In genomic region chr10:114499630-114500190, GRCh38 we compare ENCODE assay signal across 8 cellular contexts.
A peak's percentile ranks its signal among the peaks of the same experiment; 100 is the strongest.
DNase-seq lines count a peak whose midpoint lies in the region; ATAC-seq and TF ChIP-seq lines count a peak whose summit lies in the region.

No MANE protein-coding gene starts in this region.

- H3K9me3 Mint-ChIP-seq in activated naive CD4-positive, alpha-beta T cell treated with anti-CD3 and anti-CD28 coated beads, Interleukin-2, amount 50 U/mL, for 24 hours: no peaks in the 10 kb centered on the region

- no peaks in the 10 kb centered on the region for H3K27me3 Mint-ChIP-seq in activated naive CD4-positive, alpha-beta T cell treated with anti-CD3 and anti-CD28 coated beads, Interleukin-2, amount 50 U/mL, for 24 hours

- no peaks in the 10 kb centered on the region for H3K4me1 ChIP-seq in Panc1 (ENCODE audit: control insufficient read depth, insufficient read depth, low read length)
- H3K4me1 ChIP-seq in BE2C: peaks cover 6% of the 10 kb centered on the region; the same call in 1 of the 2 replicates

- in situ Hi-C loops in Panc1 (cut with HindIII; ENCODE audit: low pct_unique_long_range_greater_than_20kb, low sequenced_read_pairs): no loop called here

- no peak for TF ChIP-seq CTCF in Panc1 (IDR thresholded peaks at IDR 0.05)
- TF ChIP-seq CTCF in BE2C (IDR thresholded peaks at IDR 0.05; ENCODE audit: low read depth, low read length): no peak

- H3K36me3 ChIP-seq in Panc1 (ENCODE audit: control insufficient read depth, insufficient read depth, low read length): no peaks in the 10 kb centered on the region; the same call in 1 of the 2 replicates
- peaks cover 11% of the 10 kb centered on the region for H3K36me3 ChIP-seq in BE2C

- no peak overlapping the region for H3K4me3 ChIP-seq in Panc1 (ENCODE audit: low read depth in 2 of 2, low read length in 2 of 2)
- H3K4me3 ChIP-seq in BE2C (ENCODE audit: low read depth, low read length): no peak overlapping the region

- ATAC-seq in Panc1 (peak; percentile 22; the same call in 1 of the 2 replicates), HG03457 (IDR thresholded peaks at IDR 0.05; ENCODE audit: unreplicated experiment) (no peak)

- H3K4me1 Mint-ChIP-seq in activated naive CD4-positive, alpha-beta T cell treated with anti-CD3 and anti-CD28 coated beads, Interleukin-2, amount 50 U/mL, for 24 hours: peaks cover 93% of the 10 kb centered on the region

- H3K4me3 Mint-ChIP-seq in activated naive CD4-positive, alpha-beta T cell treated with anti-CD3 and anti-CD28 coated beads, Interleukin-2, amount 50 U/mL, for 24 hours: peak overlapping the region; percentile 79

- CTCF ChIA-PET in Panc1 (lab: Charles Lee): interaction anchor here (1.3 kb wide), 1 partner anchor 28 kb away, joined by 3 read pairs; no protein-coding TSS in a partner anchor

- no TSS peak for BruUV-seq in Panc1 (replicated peaks; lab: Mats Ljungman, UMichigan)

- DNase-seq in NOMO-1 treated with DMSO at 0.1 percent for 48 hours (lab: John Stamatoyannopoulos, UW; ENCODE audit: unreplicated experiment) (peak; percentile 12), NOMO-1 treated with dmso at 0.1 percent for 144 hours (lab: John Stamatoyannopoulos, UW; ENCODE audit: unreplicated experiment) (no peak), Panc1 (ENCODE audit: low read depth, low spot score) (no peak), GM19240 (ENCODE audit: insufficient read length, low spot score) (no peak), BE2C (no peak)
- DNase-seq in stimulated activated CD4-positive, alpha-beta T cell treated with anti-CD3 and anti-CD28 coated beads, Interleukin-2, amount 100 ng/mL, for 4 hours (ENCODE audit: low read depth): peak; percentile 85

- H3K27ac ChIP-seq in Panc1 (ENCODE audit: low read length): no peak overlapping the region

- peak overlapping the region; percentile 98 for H3K27ac Mint-ChIP-seq in activated naive CD4-positive, alpha-beta T cell treated with anti-CD3 and anti-CD28 coated beads, Interleukin-2, amount 50 U/mL, for 24 hours

- POLR2A ChIA-PET in Panc1 (lab: Charles Lee): interaction anchor here (0.5 kb wide), 1 partner anchor 134 kb away, joined by 5 read pairs; no protein-coding TSS in a partner anchor

- intact Hi-C loops in Panc1 (cut with micrococcal nuclease; ENCODE audit: unreplicated experiment): no loop called here

- peaks cover 22% of the 10 kb centered on the region for H3K36me3 Mint-ChIP-seq in activated naive CD4-positive, alpha-beta T cell treated with anti-CD3 and anti-CD28 coated beads, Interleukin-2, amount 50 U/mL, for 24 hours

- no peaks in the 10 kb centered on the region for H3K27me3 ChIP-seq in Panc1 (ENCODE audit: control insufficient read depth, insufficient read depth, low read length)
- no peaks in the 10 kb centered on the region for H3K27me3 ChIP-seq in BE2C

- H3K9me3 ChIP-seq in Panc1 (ENCODE audit: control insufficient read depth, insufficient read depth, low read depth, low read length): no peaks in the 10 kb centered on the region
- no peaks in the 10 kb centered on the region for H3K9me3 ChIP-seq in BE2C

Comparison
In these comparisons a context has a peak if more than half of its experiments do, and no peak if none do; other contexts are left out.
1. DNase-seq: peak in NOMO-1 treated with DMSO at 0.1 percent for 48 hours (single experiment) and stimulated activated CD4-positive, alpha-beta T cell treated with anti-CD3 and anti-CD28 coated beads, Interleukin-2, amount 100 ng/mL, for 4 hours (single experiment); none in NOMO-1 treated with dmso at 0.1 percent for 144 hours (single experiment), Panc1 (single experiment), GM19240 (single experiment) and BE2C (single experiment).